Comparison of ENCODE assay signal across 8 cellular contexts in the genomic region with DNA sequence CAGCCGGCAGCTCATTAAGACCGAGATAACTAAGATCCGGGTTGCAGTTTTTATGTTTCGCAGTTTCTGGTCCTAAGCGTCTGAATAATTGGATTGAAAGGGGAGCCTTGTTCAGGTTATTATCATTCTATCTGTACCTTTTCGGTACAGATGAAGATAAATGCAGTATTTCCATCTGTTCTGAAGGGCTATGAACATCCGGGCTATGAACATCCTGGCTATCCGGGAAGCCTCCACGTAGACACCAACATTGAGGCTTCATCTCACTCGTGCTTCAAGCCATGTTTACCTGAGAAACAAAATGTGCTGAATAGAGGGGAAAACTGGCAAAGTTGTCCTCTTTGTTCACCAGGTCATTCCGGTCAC. TPM values are rescaled to one million over a fixed set of nuclear protein-coding genes. Genes with fewer than 3 reads are reported as not detected.
DNase-seq lines count a peak whose midpoint lies in the region; ATAC-seq and TF ChIP-seq lines count a peak whose summit lies in the region.

No MANE protein-coding gene starts in this region.

- H3K4me2 ChIP-seq in hepatocyte, result peak overlapping the region; percentile 88

- H3K9me3 Mint-ChIP-seq in activated naive CD4-positive, alpha-beta T cell treated with anti-CD3 and anti-CD28 coated beads, Interleukin-2, amount 50 U/mL, for 24 hours, result no peaks in the 10 kb centered on the region
- H3K9me3 Mint-ChIP-seq in stimulated activated naive CD8-positive, alpha-beta T cell treated with anti-CD3 and anti-CD28 coated beads, Interleukin-15, amount 100 ng/mL, for 72 hours, result peaks cover 5 to 6% of the 10 kb centered on the region in 2 donors

- no peaks in the 10 kb centered on the region for H3K9me3 ChIP-seq in hepatocyte (ENCODE audit: low read depth)

- H3K36me3 Mint-ChIP-seq in activated naive CD4-positive, alpha-beta T cell treated with anti-CD3 and anti-CD28 coated beads, Interleukin-2, amount 50 U/mL, for 24 hours, result no peaks in the 10 kb centered on the region

- peak overlapping the region; percentile 77 for H2AFZ ChIP-seq in hepatocyte

- peaks cover 28% of the 10 kb centered on the region for H4K20me1 ChIP-seq in hepatocyte (ENCODE audit: insufficient read depth, poor library complexity, severe bottlenecking)

- peaks cover 13% of the 10 kb centered on the region for H3K4me1 ChIP-seq in hepatocyte (ENCODE audit: insufficient read depth)

- no peak for DNase-seq in activated naive CD4-positive, alpha-beta T cell treated with anti-CD3 and anti-CD28 coated beads, Interleukin-2, amount 50 U/mL, for 16 hours
- DNase-seq in hepatocyte (ENCODE audit: low spot score) (no peak), iPS-NIHi11 (ENCODE audit: low spot score) (no peak)
- DNase-seq in stimulated activated naive CD8-positive, alpha-beta T cell treated with anti-CD3 and anti-CD28 coated beads, Interleukin-15, amount 100 ng/mL, for 72 hours, result no peak

- no peaks in the 10 kb centered on the region for H3K27me3 ChIP-seq in hepatocyte

- H3K27ac ChIP-seq in VCaP (peak overlapping the region; percentile 94), hepatocyte (peak overlapping the region; percentile 94)

- no peaks in the 10 kb centered on the region for H3K9me2 ChIP-seq in hepatocyte (replicated peaks; ENCODE audit: insufficient read depth)

- H3K27me3 Mint-ChIP-seq in activated naive CD4-positive, alpha-beta T cell treated with anti-CD3 and anti-CD28 coated beads, Interleukin-2, amount 50 U/mL, for 24 hours, result no peaks in the 10 kb centered on the region
- H3K27me3 Mint-ChIP-seq in stimulated activated naive CD8-positive, alpha-beta T cell treated with anti-CD3 and anti-CD28 coated beads, Interleukin-15, amount 100 ng/mL, for 72 hours, result no peaks in the 10 kb centered on the region

- peaks cover 9% of the 10 kb centered on the region for H3K4me1 Mint-ChIP-seq in activated naive CD4-positive, alpha-beta T cell treated with anti-CD3 and anti-CD28 coated beads, Interleukin-2, amount 50 U/mL, for 24 hours
- H3K4me1 Mint-ChIP-seq in stimulated activated naive CD8-positive, alpha-beta T cell treated with anti-CD3 and anti-CD28 coated beads, Interleukin-15, amount 100 ng/mL, for 72 hours, result peaks cover 16% of the 10 kb centered on the region

- 9% methylated on average over 11 of the region's 11 CpGs for WGBS in hepatocyte (ENCODE audit: low lambda C conversion rate, missing lambda C conversion rate)

- H3K4me3 ChIP-seq in hepatocyte, result no peak overlapping the region

- TF ChIP-seq CTCF in VCaP (conservative IDR thresholded peaks at IDR 0.05) (peak; percentile 71), hepatocyte (IDR thresholded peaks at IDR 0.05; ENCODE audit: poor library complexity) (no peak)

- peak overlapping the region; percentile 93 for H3K27ac Mint-ChIP-seq in activated naive CD4-positive, alpha-beta T cell treated with anti-CD3 and anti-CD28 coated beads, Interleukin-2, amount 50 U/mL, for 24 hours
- H3K27ac Mint-ChIP-seq in stimulated activated naive CD8-positive, alpha-beta T cell treated with anti-CD3 and anti-CD28 coated beads, Interleukin-15, amount 100 ng/mL, for 72 hours, result peak overlapping the region; percentile 97 to 98

- peak overlapping the region; percentile 90 for H3K4me3 Mint-ChIP-seq in activated naive CD4-positive, alpha-beta T cell treated with anti-CD3 and anti-CD28 coated beads, Interleukin-2, amount 50 U/mL, for 24 hours
- peak overlapping the region; percentile 91 to 94 for H3K4me3 Mint-ChIP-seq in stimulated activated naive CD8-positive, alpha-beta T cell treated with anti-CD3 and anti-CD28 coated beads, Interleukin-15, amount 100 ng/mL, for 72 hours

- peaks cover 40% of the 10 kb centered on the region for H3K79me2 ChIP-seq in hepatocyte

- peak; percentile 1 for ATAC-seq in HG03103 (IDR thresholded peaks at IDR 0.05; ENCODE audit: low read depth, unreplicated experiment)
- ATAC-seq in stimulated activated naive CD8-positive, alpha-beta T cell treated with anti-CD3 and anti-CD28 coated beads, Interleukin-15, amount 100 ng/mL, for 72 hours, result peak; percentile 36
- no peak for ATAC-seq in esophagus mucosa

- no peaks in the 10 kb centered on the region for H3K36me3 ChIP-seq in hepatocyte (replicated peaks; ENCODE audit: insufficient read depth, low read depth)

RNA-seq across cellular contexts. Expression of gene REPS1, which starts 0.4 kb away (rescaled TPM):
- 39.3 and 43.1 TPM in 2 replicates for total RNA-seq in hepatocyte
- 30.0 and 31.3 TPM in 2 replicates for polyA plus RNA-seq in hepatocyte
- total RNA-seq in esophagus mucosa, result 42.2 TPM

RNA-seq across cellular contexts. Expression of gene ABRACL, which starts 40.1 kb away (rescaled TPM):
- total RNA-seq in hepatocyte (81.4 and 81.8 TPM in 2 replicates), esophagus mucosa (36.4 TPM)
- polyA plus RNA-seq in hepatocyte, result 97.1 and 110 TPM in 2 replicates
